Comparison of ENCODE assay signal across 9 cellular contexts in genomic region chr3:40458473-40458872, GRCh38. TPM values are rescaled to one million over a fixed set of nuclear protein-coding genes. Genes with fewer than 3 reads are reported as not detected.
DNase-seq lines count a peak whose midpoint lies in the region; ATAC-seq and TF ChIP-seq lines count a peak whose summit lies in the region.
"Had no signal": no experiment of that assay in that cellular context is flagged by ENCODE, and none has a peak within 500 bp of the region (broad histone marks: within the 10 kb centered on the region; RNA-seq: fewer than 3 reads in every experiment).

No MANE protein-coding gene starts in this region.

- no peak for TF ChIP-seq POLR2A in GM18505 (IDR thresholded peaks at IDR 0.05; ENCODE audit: borderline replicate concordance, extremely low read depth, insufficient read depth, insufficient read length)

- H3K4me3 ChIP-seq in iPS-18a (ENCODE audit: low read length) (peak overlapping the region; percentile 98), stomach smooth muscle (ENCODE audit: low read length in 2 of 2) (peak overlapping the region; percentile 96 to 99)

- peak overlapping the region; percentile 97 for H3K27ac Mint-ChIP-seq in activated T-cell treated with anti-CD3 and anti-CD28 coated beads, Interleukin-2, amount 50 U/mL, for 24 hours
- H3K27ac Mint-ChIP-seq in activated T-helper 1 cell treated with anti-CD3 and anti-CD28 coated beads, Interleukin-12 subunit alpha, Interleukin-12 subunit beta, Interleukin-2, Interleukin-4 antibody, amounts not matched to agents 30 ng/mL and 10 ng/mL and 1 ng/mL, durations not matched to agents 14 hours and 24 hours and 36 hours = peak overlapping the region; percentile 96

- ATAC-seq in GM18505 (IDR thresholded peaks at IDR 0.05; ENCODE audit: unreplicated experiment) = no peak

- no peaks in the 10 kb centered on the region for H3K27me3 ChIP-seq in iPS-18a (ENCODE audit: control insufficient read depth, insufficient read depth, low read length)
- H3K27me3 ChIP-seq in stomach smooth muscle (ENCODE audit: control insufficient read depth in 1 of 2, insufficient read depth in 2 of 2, low read length in 2 of 2) = no peaks in the 10 kb centered on the region

- no peaks in the 10 kb centered on the region for H3K27me3 Mint-ChIP-seq in activated T-cell treated with anti-CD3 and anti-CD28 coated beads, Interleukin-2, amount 50 U/mL, for 24 hours
- no peaks in the 10 kb centered on the region for H3K27me3 Mint-ChIP-seq in activated T-helper 1 cell treated with anti-CD3 and anti-CD28 coated beads, Interleukin-12 subunit alpha, Interleukin-12 subunit beta, Interleukin-2, Interleukin-4 antibody, amounts not matched to agents 30 ng/mL and 10 ng/mL and 1 ng/mL, durations not matched to agents 14 hours and 24 hours and 36 hours (ENCODE audit: insufficient read depth)

- no peaks in the 10 kb centered on the region for H3K9me3 ChIP-seq in iPS-18a (ENCODE audit: control insufficient read depth, low read depth, low read length)
- no peaks in the 10 kb centered on the region for H3K9me3 ChIP-seq in stomach smooth muscle (ENCODE audit: control insufficient read depth in 2 of 2, low read length in 2 of 2)

- H3K27ac ChIP-seq in iPS-18a (ENCODE audit: low read length) = no peak overlapping the region
- no peak overlapping the region for H3K27ac ChIP-seq in stomach smooth muscle (ENCODE audit: low read length)

- peaks cover 56% of the 10 kb centered on the region for H3K4me1 Mint-ChIP-seq in activated T-cell treated with anti-CD3 and anti-CD28 coated beads, Interleukin-2, amount 50 U/mL, for 24 hours (ENCODE audit: low read depth)
- H3K4me1 Mint-ChIP-seq in activated T-helper 1 cell treated with anti-CD3 and anti-CD28 coated beads, Interleukin-12 subunit alpha, Interleukin-12 subunit beta, Interleukin-2, Interleukin-4 antibody, amounts not matched to agents 30 ng/mL and 10 ng/mL and 1 ng/mL, durations not matched to agents 14 hours and 24 hours and 36 hours (ENCODE audit: low read depth) = peaks cover 44% of the 10 kb centered on the region

- H3K9me3 Mint-ChIP-seq in activated T-cell treated with anti-CD3 and anti-CD28 coated beads, Interleukin-2, amount 50 U/mL, for 24 hours = no peaks in the 10 kb centered on the region
- H3K9me3 Mint-ChIP-seq in activated T-helper 1 cell treated with anti-CD3 and anti-CD28 coated beads, Interleukin-12 subunit alpha, Interleukin-12 subunit beta, Interleukin-2, Interleukin-4 antibody, amounts not matched to agents 30 ng/mL and 10 ng/mL and 1 ng/mL, durations not matched to agents 14 hours and 24 hours and 36 hours = no peaks in the 10 kb centered on the region

- H3K4me3 Mint-ChIP-seq in activated T-cell treated with anti-CD3 and anti-CD28 coated beads, Interleukin-2, amount 50 U/mL, for 24 hours = peak overlapping the region; percentile 84
- peak overlapping the region; percentile 97 for H3K4me3 Mint-ChIP-seq in activated T-helper 1 cell treated with anti-CD3 and anti-CD28 coated beads, Interleukin-12 subunit alpha, Interleukin-12 subunit beta, Interleukin-2, Interleukin-4 antibody, amounts not matched to agents 30 ng/mL and 10 ng/mL and 1 ng/mL, durations not matched to agents 14 hours and 24 hours and 36 hours

- peaks cover 67% of the 10 kb centered on the region for H3K36me3 Mint-ChIP-seq in activated T-cell treated with anti-CD3 and anti-CD28 coated beads, Interleukin-2, amount 50 U/mL, for 24 hours (ENCODE audit: low read depth)
- peaks cover 43% of the 10 kb centered on the region for H3K36me3 Mint-ChIP-seq in activated T-helper 1 cell treated with anti-CD3 and anti-CD28 coated beads, Interleukin-12 subunit alpha, Interleukin-12 subunit beta, Interleukin-2, Interleukin-4 antibody, amounts not matched to agents 30 ng/mL and 10 ng/mL and 1 ng/mL, durations not matched to agents 14 hours and 24 hours and 36 hours (ENCODE audit: low read depth)

- intact Hi-C loops in activated T-helper 1 cell treated with anti-CD3 and anti-CD28 coated beads, Interleukin-12 subunit alpha, Interleukin-12 subunit beta, Interleukin-2, Interleukin-4 antibody, amounts not matched to agents 30 ng/mL and 10 ng/mL and 1 ng/mL, durations not matched to agents 14 hours and 24 hours and 36 hours (cut with micrococcal nuclease) = loop anchor here (5.0 kb wide), 2 partner anchors 1051 to 1634 kb away; partner anchors contain the start of genes RPSA and TRAK1

- H3K4me1 ChIP-seq in iPS-18a (ENCODE audit: control insufficient read depth, low read depth, low read length) (peaks cover 11% of the 10 kb centered on the region), stomach smooth muscle (ENCODE audit: control insufficient read depth, insufficient read depth, low read length) (peaks cover 15% of the 10 kb centered on the region)

- DNase-seq in activated T-cell treated with anti-CD3 and anti-CD28 coated beads, Interleukin-2, amount 50 U/mL, for 24 hours = no peak
- DNase-seq in activated T-cell treated with anti-CD3 and anti-CD28 coated beads for 4 hours = no peak
- no peak for DNase-seq in activated T-helper 1 cell treated with anti-CD3 and anti-CD28 coated beads, Interleukin-12 subunit alpha, Interleukin-12 subunit beta, Interleukin-2, Interleukin-4 antibody, amounts not matched to agents 30 ng/mL and 10 ng/mL and 1 ng/mL, durations not matched to agents 14 hours and 24 hours and 36 hours (ENCODE audit: low spot score)
- DNase-seq in inferior parietal cortex (ENCODE audit: extremely low spot score) = no peak
- DNase-seq in NCI-H446 treated with DMSO at 0.1 percent for 48 hours (lab: John Stamatoyannopoulos, UW) = no peak
- DNase-seq: substantia nigra had no signal

- H3K36me3 ChIP-seq in iPS-18a (ENCODE audit: control insufficient read depth, low read depth, low read length) (peaks cover 52% of the 10 kb centered on the region), stomach smooth muscle (ENCODE audit: control insufficient read depth in 2 of 2, insufficient read depth in 2 of 2, low read length in 2 of 2) (peaks cover 24 to 28% of the 10 kb centered on the region in 2 donors)

- H3K9ac ChIP-seq in iPS-18a (ENCODE audit: low read length) (peak overlapping the region; percentile 96), stomach smooth muscle (ENCODE audit: low read length in 2 of 2) (peak overlapping the region; percentile 96 to 97)

RNA-seq across cellular contexts. Expression of gene RPL14, which starts 1.3 kb away (rescaled TPM):
- 2,245 and 2,326 TPM in 2 replicates for total RNA-seq in activated T-helper 1 cell treated with anti-CD3 and anti-CD28 coated beads, Interleukin-12 subunit alpha, Interleukin-12 subunit beta, Interleukin-2, Interleukin-4 antibody, amounts not matched to agents 30 ng/mL and 10 ng/mL and 1 ng/mL, durations not matched to agents 14 hours and 24 hours and 36 hours

RNA-seq across cellular contexts. Expression of gene ZNF619, which starts 18.4 kb away (rescaled TPM):
- total RNA-seq in activated T-helper 1 cell treated with anti-CD3 and anti-CD28 coated beads, Interleukin-12 subunit alpha, Interleukin-12 subunit beta, Interleukin-2, Interleukin-4 antibody, amounts not matched to agents 30 ng/mL and 10 ng/mL and 1 ng/mL, durations not matched to agents 14 hours and 24 hours and 36 hours = 7.1 and 8.2 TPM in 2 replicates

RNA-seq across cellular contexts. Expression of gene ZNF620, which starts 47.4 kb away (rescaled TPM):
- 5.5 and 6.0 TPM in 2 replicates for total RNA-seq in activated T-helper 1 cell treated with anti-CD3 and anti-CD28 coated beads, Interleukin-12 subunit alpha, Interleukin-12 subunit beta, Interleukin-2, Interleukin-4 antibody, amounts not matched to agents 30 ng/mL and 10 ng/mL and 1 ng/mL, durations not matched to agents 14 hours and 24 hours and 36 hours
